Comparison of ENCODE assay signal across 1 cellular context in genomic region chr16:1980026-1980769, GRCh38.
TF ChIP-seq lines count a peak whose summit lies in the region.

No MANE protein-coding gene starts in this region.

TF ChIP-seq in HepG2, 621 proteins besides CTCF, POLR2A, EP300 and RAD21:
- TF ChIP-seq PLRG1 (conservative IDR thresholded peaks at IDR 0.05): no peak
- TF ChIP-seq CREM (IDR thresholded peaks at IDR 0.05): no peak
- no peak for TF ChIP-seq CREM (CRISPR knock-in tag; IDR thresholded peaks at IDR 0.05)
- TF ChIP-seq AGO2 (optimal IDR thresholded peaks at IDR 0.05; ENCODE audit: low read depth, low read length): peak; percentile 71
- TF ChIP-seq ZNF670 (CRISPR knock-in tag; IDR thresholded peaks at IDR 0.05; ENCODE audit: borderline replicate concordance): no peak
- no peak for TF ChIP-seq GZF1 (CRISPR knock-in tag; IDR thresholded peaks at IDR 0.05)
- no peak for TF ChIP-seq ZNF282 (IDR thresholded peaks at IDR 0.05; ENCODE audit: partially characterized antibody)
- no peak for TF ChIP-seq ZKSCAN1 (IDR thresholded peaks at IDR 0.05; ENCODE audit: low read length)
- TF ChIP-seq RBFOX2 (IDR thresholded peaks at IDR 0.05; ENCODE audit: low read depth, low read length): peak; percentile 41; the same call in 1 of the 2 replicates
- no peak for TF ChIP-seq HIVEP1 (CRISPR knock-in tag; IDR thresholded peaks at IDR 0.05)
TF ChIP-seq in HepG2: peak in this region for 2.
